Comparison of ENCODE assay signal across 1 cellular context in genomic region chr20:504632-505075, GRCh38.
TF ChIP-seq lines count a peak whose summit lies in the region.

No MANE protein-coding gene starts in this region.

TF ChIP-seq in HepG2, 621 proteins besides CTCF, POLR2A, EP300 and RAD21 (continued from another document and continues in another):
- TF ChIP-seq, protein P1, sequence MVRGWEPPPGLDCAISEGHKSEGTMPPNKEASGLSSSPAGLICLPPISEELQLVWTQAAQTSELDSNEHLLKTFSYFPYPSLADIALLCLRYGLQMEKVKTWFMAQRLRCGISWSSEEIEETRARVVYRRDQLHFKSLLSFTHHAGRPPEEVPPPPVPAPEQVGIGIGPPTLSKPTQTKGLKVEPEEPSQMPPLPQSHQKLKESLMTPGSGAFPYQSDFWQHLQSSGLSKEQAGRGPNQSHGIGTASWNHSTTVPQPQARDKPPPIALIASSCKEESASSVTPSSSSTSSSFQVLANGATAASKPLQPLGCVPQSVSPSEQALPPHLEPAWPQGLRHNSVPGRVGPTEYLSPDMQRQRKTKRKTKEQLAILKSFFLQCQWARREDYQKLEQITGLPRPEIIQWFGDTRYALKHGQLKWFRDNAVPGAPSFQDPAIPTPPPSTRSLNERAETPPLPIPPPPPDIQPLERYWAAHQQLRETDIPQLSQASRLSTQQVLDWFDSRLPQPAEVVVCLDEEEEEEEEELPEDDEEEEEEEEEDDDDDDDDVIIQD (CRISPR knock-in tag; IDR thresholded peaks at IDR 0.05; ENCODE audit: low read depth): no peak; the same call in 1 of the 2 replicates
- TF ChIP-seq, protein P2, sequence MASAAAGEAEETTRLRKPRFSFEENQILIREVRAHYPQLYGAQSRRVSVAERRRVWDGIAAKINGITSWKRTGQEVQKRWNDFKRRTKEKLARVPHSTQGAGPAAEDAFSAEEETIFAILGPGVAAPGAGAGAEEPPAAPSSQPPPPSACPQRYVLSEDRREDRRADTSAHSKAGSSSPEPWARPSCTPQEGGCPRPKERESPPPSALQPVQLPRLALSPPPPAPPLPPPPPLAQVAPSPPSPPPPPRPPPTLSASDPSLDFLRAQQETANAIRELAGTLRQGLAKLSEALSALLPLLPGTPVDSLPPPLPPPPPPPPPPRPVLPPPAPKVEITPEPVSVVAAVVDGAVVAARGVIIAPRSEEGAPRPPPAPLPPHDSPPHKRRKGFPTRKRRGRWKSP (CRISPR knock-in tag; IDR thresholded peaks at IDR 0.05): no peak; the same call in 1 of the 2 replicates
- TF ChIP-seq, protein P3, sequence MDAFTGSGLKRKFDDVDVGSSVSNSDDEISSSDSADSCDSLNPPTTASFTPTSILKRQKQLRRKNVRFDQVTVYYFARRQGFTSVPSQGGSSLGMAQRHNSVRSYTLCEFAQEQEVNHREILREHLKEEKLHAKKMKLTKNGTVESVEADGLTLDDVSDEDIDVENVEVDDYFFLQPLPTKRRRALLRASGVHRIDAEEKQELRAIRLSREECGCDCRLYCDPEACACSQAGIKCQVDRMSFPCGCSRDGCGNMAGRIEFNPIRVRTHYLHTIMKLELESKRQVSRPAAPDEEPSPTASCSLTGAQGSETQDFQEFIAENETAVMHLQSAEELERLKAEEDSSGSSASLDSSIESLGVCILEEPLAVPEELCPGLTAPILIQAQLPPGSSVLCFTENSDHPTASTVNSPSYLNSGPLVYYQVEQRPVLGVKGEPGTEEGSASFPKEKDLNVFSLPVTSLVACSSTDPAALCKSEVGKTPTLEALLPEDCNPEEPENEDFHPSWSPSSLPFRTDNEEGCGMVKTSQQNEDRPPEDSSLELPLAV (CRISPR knock-in tag; conservative IDR thresholded peaks at IDR 0.05; ENCODE audit: low read depth): no peak
- TF ChIP-seq IKZF4 (CRISPR knock-in tag; IDR thresholded peaks at IDR 0.05; ENCODE audit: borderline replicate concordance, low read depth, not compliant biosample characterization) (no peak), MTA1 (CRISPR knock-in tag; IDR thresholded peaks at IDR 0.05; ENCODE audit: borderline replicate concordance) (no peak), MED13 (CRISPR knock-in tag; IDR thresholded peaks at IDR 0.05) (no peak), SKI (IDR thresholded peaks at IDR 0.05; ENCODE audit: partially characterized antibody) (no peak), MED1 (CRISPR knock-in tag; IDR thresholded peaks at IDR 0.05) (peak; percentile 56; the same call in 1 of the 2 replicates), KDM1A (CRISPR knock-in tag; IDR thresholded peaks at IDR 0.05) (no peak), SRSF4 (IDR thresholded peaks at IDR 0.05; ENCODE audit: low read depth, low read length, poor library complexity, severe bottlenecking) (no peak), MED8 (CRISPR knock-in tag; IDR thresholded peaks at IDR 0.05; ENCODE audit: insufficient replicate concordance) (no peak), ZNF460 (CRISPR knock-in tag; IDR thresholded peaks at IDR 0.05; ENCODE audit: borderline replicate concordance) (no peak), ZNF691 (CRISPR knock-in tag; IDR thresholded peaks at IDR 0.05; ENCODE audit: borderline replicate concordance, low read depth) (no peak), RORA (CRISPR knock-in tag; IDR thresholded peaks at IDR 0.05) (no peak), NR2F2 (IDR thresholded peaks at IDR 0.05; ENCODE audit: borderline replicate concordance, low read depth) (0 out of 2 replicates have a peak, but pooled peaks have one; percentile 40), GPBP1L1 (CRISPR knock-in tag; IDR thresholded peaks at IDR 0.05) (no peak), MIER2 (CRISPR knock-in tag; IDR thresholded peaks at IDR 0.05) (no peak; the same call in 1 of the 2 replicates), ZNF776 (CRISPR knock-in tag; IDR thresholded peaks at IDR 0.05) (no peak), ZBTB38 (CRISPR knock-in tag; IDR thresholded peaks at IDR 0.05) (no peak), ZKSCAN5 (CRISPR knock-in tag; IDR thresholded peaks at IDR 0.05) (no peak), SOX6 (IDR thresholded peaks at IDR 0.05) (no peak), SOX6 (CRISPR knock-in tag; IDR thresholded peaks at IDR 0.05) (peak; percentile 74), KLF13 (CRISPR knock-in tag; IDR thresholded peaks at IDR 0.05) (no peak), CENPX (CRISPR knock-in tag; IDR thresholded peaks at IDR 0.05) (no peak), ZNF816 (CRISPR knock-in tag; IDR thresholded peaks at IDR 0.05; ENCODE audit: borderline replicate concordance) (no peak), NFIC (IDR thresholded peaks at IDR 0.05; ENCODE audit: low read length) (no peak), ZC3H4 (CRISPR knock-in tag; IDR thresholded peaks at IDR 0.05; ENCODE audit: borderline replicate concordance) (no peak), ZNF562 (CRISPR knock-in tag; IDR thresholded peaks at IDR 0.05; ENCODE audit: borderline replicate concordance) (no peak), ZSCAN25 (CRISPR knock-in tag; IDR thresholded peaks at IDR 0.05) (no peak), STAG1 (CRISPR knock-in tag; IDR thresholded peaks at IDR 0.05) (no peak), ZNF503 (CRISPR knock-in tag; IDR thresholded peaks at IDR 0.05) (no peak), TP53 (CRISPR knock-in tag; conservative IDR thresholded peaks at IDR 0.05) (no peak), ZNF264 (CRISPR knock-in tag; IDR thresholded peaks at IDR 0.05) (peak; percentile 81; the same call in 1 of the 2 replicates), ZUFSP (CRISPR knock-in tag; IDR thresholded peaks at IDR 0.05; ENCODE audit: borderline replicate concordance) (no peak), CHCHD3 (CRISPR knock-in tag; IDR thresholded peaks at IDR 0.05) (no peak), ZNF839 (CRISPR knock-in tag; IDR thresholded peaks at IDR 0.05; ENCODE audit: borderline replicate concordance) (no peak)
- TF ChIP-seq, protein P4, sequence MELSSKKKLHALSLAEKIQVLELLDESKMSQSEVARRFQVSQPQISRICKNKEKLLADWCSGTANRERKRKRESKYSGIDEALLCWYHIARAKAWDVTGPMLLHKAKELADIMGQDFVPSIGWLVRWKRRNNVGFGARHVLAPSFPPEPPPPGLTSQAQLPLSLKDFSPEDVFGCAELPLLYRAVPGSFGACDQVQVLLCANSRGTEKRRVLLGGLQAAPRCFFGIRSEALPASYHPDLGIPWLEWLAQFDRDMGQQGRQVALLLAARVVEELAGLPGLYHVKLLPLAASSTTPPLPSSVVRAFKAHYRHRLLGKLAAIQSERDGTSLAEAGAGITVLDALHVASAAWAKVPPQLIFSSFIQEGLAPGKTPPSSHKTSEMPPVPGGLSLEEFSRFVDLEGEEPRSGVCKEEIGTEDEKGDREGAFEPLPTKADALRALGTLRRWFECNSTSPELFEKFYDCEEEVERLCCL (CRISPR knock-in tag; IDR thresholded peaks at IDR 0.05; ENCODE audit: borderline replicate concordance): no peak
- TF ChIP-seq, protein P5, sequence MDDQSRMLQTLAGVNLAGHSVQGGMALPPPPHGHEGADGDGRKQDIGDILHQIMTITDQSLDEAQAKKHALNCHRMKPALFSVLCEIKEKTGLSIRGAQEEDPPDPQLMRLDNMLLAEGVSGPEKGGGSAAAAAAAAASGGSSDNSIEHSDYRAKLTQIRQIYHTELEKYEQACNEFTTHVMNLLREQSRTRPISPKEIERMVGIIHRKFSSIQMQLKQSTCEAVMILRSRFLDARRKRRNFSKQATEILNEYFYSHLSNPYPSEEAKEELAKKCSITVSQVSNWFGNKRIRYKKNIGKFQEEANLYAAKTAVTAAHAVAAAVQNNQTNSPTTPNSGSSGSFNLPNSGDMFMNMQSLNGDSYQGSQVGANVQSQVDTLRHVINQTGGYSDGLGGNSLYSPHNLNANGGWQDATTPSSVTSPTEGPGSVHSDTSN (CRISPR knock-in tag; IDR thresholded peaks at IDR 0.05; ENCODE audit: borderline replicate concordance): no peak
- TF ChIP-seq, protein P6, sequence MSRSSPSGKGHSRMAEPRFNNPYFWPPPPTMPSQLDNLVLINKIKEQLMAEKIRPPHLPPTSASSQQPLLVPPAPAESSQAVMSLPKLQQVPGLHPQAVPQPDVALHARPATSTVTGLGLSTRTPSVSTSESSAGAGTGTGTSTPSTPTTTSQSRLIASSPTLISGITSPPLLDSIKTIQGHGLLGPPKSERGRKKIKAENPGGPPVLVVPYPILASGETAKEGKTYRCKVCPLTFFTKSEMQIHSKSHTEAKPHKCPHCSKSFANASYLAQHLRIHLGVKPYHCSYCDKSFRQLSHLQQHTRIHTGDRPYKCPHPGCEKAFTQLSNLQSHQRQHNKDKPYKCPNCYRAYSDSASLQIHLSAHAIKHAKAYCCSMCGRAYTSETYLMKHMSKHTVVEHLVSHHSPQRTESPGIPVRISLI (CRISPR knock-in tag; IDR thresholded peaks at IDR 0.05; ENCODE audit: borderline replicate concordance): no peak
- TF ChIP-seq, protein P7, sequence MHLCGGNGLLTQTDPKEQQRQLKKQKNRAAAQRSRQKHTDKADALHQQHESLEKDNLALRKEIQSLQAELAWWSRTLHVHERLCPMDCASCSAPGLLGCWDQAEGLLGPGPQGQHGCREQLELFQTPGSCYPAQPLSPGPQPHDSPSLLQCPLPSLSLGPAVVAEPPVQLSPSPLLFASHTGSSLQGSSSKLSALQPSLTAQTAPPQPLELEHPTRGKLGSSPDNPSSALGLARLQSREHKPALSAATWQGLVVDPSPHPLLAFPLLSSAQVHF (CRISPR knock-in tag; IDR thresholded peaks at IDR 0.05): no peak
- TF ChIP-seq, protein P8, sequence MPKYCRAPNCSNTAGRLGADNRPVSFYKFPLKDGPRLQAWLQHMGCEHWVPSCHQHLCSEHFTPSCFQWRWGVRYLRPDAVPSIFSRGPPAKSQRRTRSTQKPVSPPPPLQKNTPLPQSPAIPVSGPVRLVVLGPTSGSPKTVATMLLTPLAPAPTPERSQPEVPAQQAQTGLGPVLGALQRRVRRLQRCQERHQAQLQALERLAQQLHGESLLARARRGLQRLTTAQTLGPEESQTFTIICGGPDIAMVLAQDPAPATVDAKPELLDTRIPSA (CRISPR knock-in tag; IDR thresholded peaks at IDR 0.05; ENCODE audit: borderline replicate concordance): no peak
- TF ChIP-seq, protein P9, sequence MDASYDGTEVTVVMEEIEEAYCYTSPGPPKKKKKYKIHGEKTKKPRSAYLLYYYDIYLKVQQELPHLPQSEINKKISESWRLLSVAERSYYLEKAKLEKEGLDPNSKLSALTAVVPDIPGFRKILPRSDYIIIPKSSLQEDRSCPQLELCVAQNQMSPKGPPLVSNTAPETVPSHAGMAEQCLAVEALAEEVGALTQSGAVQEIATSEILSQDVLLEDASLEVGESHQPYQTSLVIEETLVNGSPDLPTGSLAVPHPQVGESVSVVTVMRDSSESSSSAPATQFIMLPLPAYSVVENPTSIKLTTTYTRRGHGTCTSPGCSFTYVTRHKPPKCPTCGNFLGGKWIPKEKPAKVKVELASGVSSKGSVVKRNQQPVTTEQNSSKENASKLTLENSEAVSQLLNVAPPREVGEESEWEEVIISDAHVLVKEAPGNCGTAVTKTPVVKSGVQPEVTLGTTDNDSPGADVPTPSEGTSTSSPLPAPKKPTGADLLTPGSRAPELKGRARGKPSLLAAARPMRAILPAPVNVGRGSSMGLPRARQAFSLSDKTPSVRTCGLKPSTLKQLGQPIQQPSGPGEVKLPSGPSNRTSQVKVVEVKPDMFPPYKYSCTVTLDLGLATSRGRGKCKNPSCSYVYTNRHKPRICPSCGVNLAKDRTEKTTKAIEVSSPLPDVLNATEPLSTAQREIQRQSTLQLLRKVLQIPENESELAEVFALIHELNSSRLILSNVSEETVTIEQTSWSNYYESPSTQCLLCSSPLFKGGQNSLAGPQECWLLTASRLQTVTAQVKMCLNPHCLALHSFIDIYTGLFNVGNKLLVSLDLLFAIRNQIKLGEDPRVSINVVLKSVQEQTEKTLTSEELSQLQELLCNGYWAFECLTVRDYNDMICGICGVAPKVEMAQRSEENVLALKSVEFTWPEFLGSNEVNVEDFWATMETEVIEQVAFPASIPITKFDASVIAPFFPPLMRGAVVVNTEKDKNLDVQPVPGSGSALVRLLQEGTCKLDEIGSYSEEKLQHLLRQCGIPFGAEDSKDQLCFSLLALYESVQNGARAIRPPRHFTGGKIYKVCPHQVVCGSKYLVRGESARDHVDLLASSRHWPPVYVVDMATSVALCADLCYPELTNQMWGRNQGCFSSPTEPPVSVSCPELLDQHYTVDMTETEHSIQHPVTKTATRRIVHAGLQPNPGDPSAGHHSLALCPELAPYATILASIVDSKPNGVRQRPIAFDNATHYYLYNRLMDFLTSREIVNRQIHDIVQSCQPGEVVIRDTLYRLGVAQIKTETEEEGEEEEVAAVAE (CRISPR knock-in tag; IDR thresholded peaks at IDR 0.05; ENCODE audit: borderline replicate concordance): no peak
